Comparison of ENCODE assay signal across 1 cellular context in genomic region chr5:145697251-145698016, GRCh38.
TF ChIP-seq lines count a peak whose summit lies in the region.

No MANE protein-coding gene starts in this region.

TF ChIP-seq in K562, 482 proteins besides CTCF, POLR2A, EP300 and RAD21 (continued from another document and continues in another):
- no peak for TF ChIP-seq THRB (CRISPR knock-in tag; conservative IDR thresholded peaks at IDR 0.05)
- no peak for TF ChIP-seq ZBTB1 (CRISPR knock-in tag; IDR thresholded peaks at IDR 0.05; ENCODE audit: borderline replicate concordance, low read depth)
- no peak for TF ChIP-seq ELF1 (tag; IDR thresholded peaks at IDR 0.05)
- TF ChIP-seq ZBTB17 (CRISPR knock-in tag; IDR thresholded peaks at IDR 0.05), result no peak
- no peak for TF ChIP-seq ETS2 (tag; IDR thresholded peaks at IDR 0.05; ENCODE audit: borderline replicate concordance, poor library complexity, severe bottlenecking)
- TF ChIP-seq DIDO1 (tag; IDR thresholded peaks at IDR 0.05; ENCODE audit: low read depth), result peak; percentile 48; the same call in 1 of the 2 replicates
- TF ChIP-seq EZH2 (IDR thresholded peaks at IDR 0.05; ENCODE audit: borderline replicate concordance, low read depth, low read length), result no peak
- no peak for TF ChIP-seq SRF (CRISPR knock-in tag; IDR thresholded peaks at IDR 0.05)
- TF ChIP-seq ZNF699 (CRISPR knock-in tag; IDR thresholded peaks at IDR 0.05; ENCODE audit: insufficient replicate concordance), result no peak
- no peak; the same call in 1 of the 2 replicates for TF ChIP-seq ATF7 (IDR thresholded peaks at IDR 0.05)
- TF ChIP-seq ELF2 (CRISPR knock-in tag; IDR thresholded peaks at IDR 0.05), result no peak
- peak in 1 of 2 experiments; percentile 76; a peak in 2 of 3 replicates for TF ChIP-seq CBX3 (IDR thresholded peaks at IDR 0.05; ENCODE audit: borderline replicate concordance in 1 of 2, low read length in 2 of 2)
- 0 out of 2 replicates have a peak, but pooled peaks have one; percentile 20 for TF ChIP-seq DMBX1 (CRISPR knock-in tag; IDR thresholded peaks at IDR 0.05; ENCODE audit: borderline replicate concordance)
- TF ChIP-seq ZNF398 (CRISPR knock-in tag; IDR thresholded peaks at IDR 0.05), result no peak
- no peak for TF ChIP-seq ID3 (CRISPR knock-in tag; IDR thresholded peaks at IDR 0.05)
- TF ChIP-seq ID3 (tag; IDR thresholded peaks at IDR 0.05), result no peak
- TF ChIP-seq THAP12 (CRISPR knock-in tag; IDR thresholded peaks at IDR 0.05), result no peak
- TF ChIP-seq MCM5 (IDR thresholded peaks at IDR 0.05; ENCODE audit: low read depth), result no peak
- TF ChIP-seq ZNF668 (CRISPR knock-in tag; IDR thresholded peaks at IDR 0.05), result no peak
- no peak for TF ChIP-seq ZBTB12 (CRISPR knock-in tag; IDR thresholded peaks at IDR 0.05)
- TF ChIP-seq LCOR (CRISPR knock-in tag; IDR thresholded peaks at IDR 0.05), result 0 out of 2 replicates have a peak, but pooled peaks have one; percentile 23
- no peak for TF ChIP-seq MBD1 (CRISPR knock-in tag; IDR thresholded peaks at IDR 0.05)
- no peak for TF ChIP-seq SIN3B (IDR thresholded peaks at IDR 0.05; ENCODE audit: low read depth)
- TF ChIP-seq ESRRA (IDR thresholded peaks at IDR 0.05; ENCODE audit: borderline replicate concordance, low read depth), result peak; percentile 50; the same call in 1 of the 2 replicates
- TF ChIP-seq CAMTA2 (CRISPR knock-in tag; conservative IDR thresholded peaks at IDR 0.05), result no peak
- no peak for TF ChIP-seq ZNF696 (CRISPR knock-in tag; conservative IDR thresholded peaks at IDR 0.05)
- no peak for TF ChIP-seq STAT5A (IDR thresholded peaks at IDR 0.05; ENCODE audit: borderline replicate concordance, low read length)
- TF ChIP-seq NRF1 (conservative IDR thresholded peaks at IDR 0.05 in 1 of 2, IDR thresholded peaks at IDR 0.05 in 1 of 2), result no peak
- no peak for TF ChIP-seq MAFK (IDR thresholded peaks at IDR 0.05; ENCODE audit: low read length)
- TF ChIP-seq ZNF41 (CRISPR knock-in tag; conservative IDR thresholded peaks at IDR 0.05), result no peak
- 0 out of 2 replicates have a peak, but pooled peaks have one; percentile 40 for TF ChIP-seq ZKSCAN1 (IDR thresholded peaks at IDR 0.05; ENCODE audit: low read depth, low read length)
- TF ChIP-seq SMAD4 (CRISPR knock-in tag; conservative IDR thresholded peaks at IDR 0.05), result peak; percentile 28; the same call in 1 of the 2 replicates
- peak; percentile 80 for TF ChIP-seq ZFP91 (CRISPR knock-in tag; IDR thresholded peaks at IDR 0.05)
- no peak for TF ChIP-seq NCOA4 (IDR thresholded peaks at IDR 0.05; ENCODE audit: partially characterized antibody)
- TF ChIP-seq POLR2G (IDR thresholded peaks at IDR 0.05; ENCODE audit: low read depth, low read length), result no peak
- TF ChIP-seq MNT (conservative IDR thresholded peaks at IDR 0.05), result no peak
- TF ChIP-seq NFXL1 (CRISPR knock-in tag; IDR thresholded peaks at IDR 0.05), result no peak
- TF ChIP-seq ZMIZ1 (IDR thresholded peaks at IDR 0.05; ENCODE audit: low read depth in 2 of 2, low read length in 2 of 2), result no peak
- TF ChIP-seq CBX1 (IDR thresholded peaks at IDR 0.05; ENCODE audit: low read depth), result no peak
- TF ChIP-seq HBP1 (CRISPR knock-in tag; IDR thresholded peaks at IDR 0.05), result no peak
- no peak for TF ChIP-seq TFAP4 (CRISPR knock-in tag; IDR thresholded peaks at IDR 0.05; ENCODE audit: borderline replicate concordance)
